In the genomic region with DNA sequence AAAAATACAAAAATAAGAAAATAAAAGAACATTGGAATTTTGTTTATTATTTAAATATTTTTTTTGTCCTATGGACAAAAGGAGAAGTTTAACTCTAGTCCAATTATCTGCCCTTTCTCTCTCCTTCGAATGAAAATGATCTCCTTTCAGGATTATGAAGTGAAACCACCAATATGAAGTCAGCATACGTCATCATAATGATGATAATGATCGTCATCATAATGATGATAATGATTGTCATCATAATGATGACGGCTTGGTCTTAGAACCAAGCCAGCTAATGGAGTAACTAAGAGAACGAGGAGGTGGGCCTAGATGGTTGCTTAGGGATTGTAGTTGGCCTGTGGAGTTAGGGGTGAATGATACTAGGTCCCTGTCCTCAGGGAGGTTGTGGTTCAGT, we compare ENCODE assay signal across 27 cellular contexts.
"Had no signal": no experiment of that assay in that cellular context is flagged by ENCODE, and none has a peak within 500 bp of the region (broad histone marks: within the 10 kb centered on the region; RNA-seq: fewer than 3 reads in every experiment).

No MANE protein-coding gene starts in this region.

- FAIRE-seq: urothelium cell line had no signal

- DNase-seq: stimulated activated CD4-positive, alpha-beta T cell treated with anti-CD3 and anti-CD28 coated beads, Interleukin-2, amount 100 ng/mL, for 48 hours; stimulated activated CD4-positive, alpha-beta T cell treated with anti-CD3 and anti-CD28 coated beads, Interleukin-4, amount 100 ng/mL, for 1 hour; stimulated activated CD4-positive, alpha-beta T cell treated with anti-CD3 and anti-CD28 coated beads, Interleukin-4, amount 100 ng/mL, for 24 hours; stimulated activated CD4-positive, alpha-beta T cell treated with anti-CD3 and anti-CD28 coated beads, Interleukin-4, amount 100 ng/mL, for 4 hours; stimulated activated CD8-positive, alpha-beta memory T cell treated with anti-CD3 and anti-CD28 coated beads, Interleukin-4, amount 100 ng/mL, for 48 hours; stimulated activated naive B cell treated with anti-CD40 and anti-IgM and Interleukin-4, amounts not matched to agents 10 μg/mL and 1 μg/mL and 100 μg/mL, for 72 hours; stimulated activated naive CD4-positive, alpha-beta T cell; stimulated activated naive CD4-positive, alpha-beta T cell treated with Interleukin-2 at 50 U/mL for 16 hours; stimulated activated naive CD8-positive, alpha-beta T cell treated with anti-CD3 and anti-CD28 coated beads, Interleukin-15, amount 100 ng/mL, for 72 hours; stimulated activated naive CD8-positive, alpha-beta T cell treated with anti-CD3 and anti-CD28 coated beads, Interleukin-15, Interleukin-2, amounts not matched to agents 100 U/mL and 50 U/mL, for 24 hours; stomach; substantia nigra; testis; thyroid gland; tibial artery; transverse colon; trophoblast cell; upper lobe of left lung; upper lobe of right lung; uterus had no signal

- H3K27ac ChIP-seq: stomach, suprapubic skin, testis, thoracic aorta, thyroid gland, tibial artery, tibial nerve, transverse colon, upper lobe of left lung, upper lobe of right lung, uterus, vagina had no signal

- H3K9me3 ChIP-seq: suprapubic skin, testis, thoracic aorta, thyroid gland, tibial artery, transverse colon, upper lobe of left lung, upper lobe of right lung, uterus, vagina had no signal

- H3K36me3 ChIP-seq: stomach, suprapubic skin, thoracic aorta, thyroid gland, tibial artery, tibial nerve, transverse colon, upper lobe of left lung, upper lobe of right lung, uterus, vagina had no signal

- H3K4me1 ChIP-seq: stomach, suprapubic skin, testis, thyroid gland, tibial artery, tibial nerve, transverse colon, upper lobe of left lung, upper lobe of right lung, uterus, vagina had no signal

- H3K4me3 ChIP-seq: stomach, suprapubic skin, testis, thoracic aorta, thyroid gland, tibial artery, tibial nerve, transverse colon, upper lobe of left lung, upper lobe of right lung, uterus, vagina had no signal

- ATAC-seq: stimulated activated effector memory CD8-positive, alpha-beta T cell treated with anti-CD3 and anti-CD28 coated beads, Interleukin-12 subunit alpha, Interleukin-12 subunit beta, amount 100 ng/mL, for 72 hours; stimulated activated memory B cell treated with anti-CD40 and anti-IgM and Interleukin-4, amounts not matched to agents 10 μg/mL and 1 μg/mL and 100 μg/mL, for 72 hours; stimulated activated naive B cell treated with anti-CD40 and anti-IgM and Interleukin-4, amounts not matched to agents 10 μg/mL and 1 μg/mL and 100 μg/mL, for 72 hours; stimulated activated naive CD8-positive, alpha-beta T cell treated with anti-CD3 and anti-CD28 coated beads, Interleukin-15, amount 100 ng/mL, for 72 hours; stimulated activated naive CD8-positive, alpha-beta T cell treated with anti-CD3 and anti-CD28 coated beads, Interleukin-15, Interleukin-2, amounts not matched to agents 100 U/mL and 50 U/mL, for 24 hours; upper lobe of right lung had no signal

- H3K27me3 ChIP-seq: stomach, suprapubic skin, testis, thyroid gland, tibial artery, tibial nerve, transverse colon, upper lobe of left lung, upper lobe of right lung, uterus, vagina had no signal
